ENCODE assay signal across 8 cellular contexts in the genomic region with DNA sequence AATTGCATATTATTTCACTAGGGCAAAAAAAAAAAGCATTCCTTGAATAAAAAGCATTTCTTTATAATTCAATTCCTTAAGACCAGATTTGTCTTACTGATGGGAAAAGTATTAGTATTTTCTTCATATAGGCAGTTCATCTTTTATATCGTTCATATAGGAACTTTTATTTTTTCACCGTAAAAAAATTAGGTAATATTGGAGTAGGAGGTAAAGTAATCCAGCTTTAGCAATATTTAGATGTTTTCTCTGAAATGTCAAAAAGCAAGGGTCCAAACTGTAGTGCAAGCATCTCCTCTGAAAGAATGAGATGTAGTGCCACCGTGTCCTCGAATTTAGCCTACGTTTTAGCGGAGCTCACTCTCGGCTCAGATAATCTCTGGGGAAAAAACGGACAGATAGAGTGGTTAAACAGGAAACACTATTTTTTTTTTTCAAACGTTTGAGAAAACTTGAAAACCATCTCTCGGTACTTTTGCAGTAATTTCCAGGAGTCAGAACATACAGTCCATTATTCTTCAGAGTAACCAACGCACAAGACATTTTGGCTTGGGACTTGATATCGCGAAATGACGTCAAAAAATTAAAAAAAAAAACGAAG. TPM values are rescaled to one million over a fixed set of nuclear protein-coding genes. Genes with fewer than 3 reads are reported as not detected.
DNase-seq lines count a peak whose midpoint lies in the region; ATAC-seq and TF ChIP-seq lines count a peak whose summit lies in the region.

No MANE protein-coding gene starts in this region.

- peaks cover 6% of the 10 kb centered on the region for H3K4me1 ChIP-seq in fibroblast of lung (ENCODE audit: control insufficient read depth, extremely low read depth, insufficient read depth, low read length)

- H3K79me2 ChIP-seq in fibroblast of lung (ENCODE audit: control insufficient read depth, insufficient read depth, low read length): no peaks in the 10 kb centered on the region

- TF ChIP-seq CTCF in fibroblast of lung (conservative IDR thresholded peaks at IDR 0.05 in 1 of 2, IDR thresholded peaks at IDR 0.05 in 1 of 2; ENCODE audit: low read depth in 1 of 2, low read length in 2 of 2): no peak

- H2AFZ ChIP-seq in fibroblast of lung (ENCODE audit: low read length): no peak overlapping the region

- H4K20me1 ChIP-seq in fibroblast of lung (ENCODE audit: control insufficient read depth, extremely low read depth, insufficient read depth, low read length): no peaks in the 10 kb centered on the region

- peaks cover 70% of the 10 kb centered on the region for H3K27me3 ChIP-seq in fibroblast of lung (ENCODE audit: control insufficient read depth, insufficient read depth, low read length)

- H3K4me3 ChIP-seq in SK-N-MC (peak overlapping the region; percentile 84), fibroblast of lung (replicated peaks in 1 of 4; ENCODE audit: control extremely low read depth in 1 of 4, insufficient read depth in 1 of 4, low read depth in 3 of 4, low read length in 4 of 4) (peak overlapping the region; percentile 68 to 75 (median 72))

- no peaks in the 10 kb centered on the region for H3K36me3 ChIP-seq in SK-N-MC (ENCODE audit: insufficient read depth, low read length)
- H3K36me3 ChIP-seq in fibroblast of lung (ENCODE audit: control insufficient read depth, insufficient read depth, low read length): no peaks in the 10 kb centered on the region

- DNase-seq in NCI-H2029 treated with DMSO at 0.1 percent for 48 hours (lab: John Stamatoyannopoulos, UW) (peak; percentile 45), NCI-H2029 (lab: John Stamatoyannopoulos, UW) (no peak), SK-N-MC (ENCODE audit: low read depth, low spot score) (peak; percentile 73), fibroblast of lung (ENCODE audit: low read depth in 2 of 2) (peak in 1 of 2 donors; percentile 91), renal cortical epithelial cell (ENCODE audit: low read depth) (peak; percentile 65), NCI-H524 treated with DMSO at 0.1 percent for 48 hours (lab: John Stamatoyannopoulos, UW) (no peak), SIG-M5 treated with dmso at 0.1 percent for 504 hours (lab: John Stamatoyannopoulos, UW; ENCODE audit: unreplicated experiment) (no peak)

- H3K4me2 ChIP-seq in fibroblast of lung (ENCODE audit: extremely low read depth, insufficient read depth, low read length): peak overlapping the region; percentile 82

- ATAC-seq in HG03565 (IDR thresholded peaks at IDR 0.05; ENCODE audit: unreplicated experiment): no peak

- no peaks in the 10 kb centered on the region for H3K9me3 ChIP-seq in SK-N-MC (ENCODE audit: low read depth, low read length)
- H3K9me3 ChIP-seq in fibroblast of lung (ENCODE audit: control insufficient read depth, insufficient read depth, low read depth, low read length): no peaks in the 10 kb centered on the region

- H3K9ac ChIP-seq in SK-N-MC (ENCODE audit: insufficient read length) (peak overlapping the region; percentile 87), fibroblast of lung (ENCODE audit: insufficient read depth, low read length) (peak overlapping the region; percentile 98)

- 0 out of 2 replicates have a peak overlapping the region, but pooled peaks have one; percentile 25 for H3K27ac ChIP-seq in SK-N-MC
- H3K27ac ChIP-seq in fibroblast of lung (ENCODE audit: insufficient read depth, low read length): peak overlapping the region; percentile 86

RNA-seq across cellular contexts. Expression of a gene that starts 5.4 kb away (rescaled TPM):
- total RNA-seq in fibroblast of lung: under 0.01 TPM in 1 of 2 replicates, not detected in the other
- polyA plus RNA-seq in fibroblast of lung: not detected in 2 replicates
- polyA plus RNA-seq in fibroblast of lung (2012): not detected in 2 replicates
- polyA minus RNA-seq in fibroblast of lung (ENCODE audit: low replicate concordance): not detected in 2 replicates
- total RNA-seq in renal cortical epithelial cell: 0.70 TPM in 1 of 2 replicates, not detected in the other

RNA-seq across cellular contexts. Expression of a gene that starts 19.0 kb away (rescaled TPM):
- total RNA-seq in fibroblast of lung (41.6 and 53.2 TPM in 2 replicates), renal cortical epithelial cell (46.2 and 78.9 TPM in 2 replicates)
- polyA plus RNA-seq in fibroblast of lung: 30.6 and 44.3 TPM in 2 replicates
- polyA plus RNA-seq in fibroblast of lung (2012): 33.8 and 42.1 TPM in 2 replicates
- polyA minus RNA-seq in fibroblast of lung (ENCODE audit: low replicate concordance): 22.7 and 28.6 TPM in 2 replicates

RNA-seq across cellular contexts. Expression of a gene that starts 23.7 kb away (rescaled TPM):
- total RNA-seq in fibroblast of lung (42.3 and 54.2 TPM in 2 replicates), renal cortical epithelial cell (49.1 and 52.9 TPM in 2 replicates)
- 39.0 and 39.6 TPM in 2 replicates for polyA plus RNA-seq in fibroblast of lung
- 43.7 and 50.3 TPM in 2 replicates for polyA plus RNA-seq in fibroblast of lung (2012)
- polyA minus RNA-seq in fibroblast of lung (ENCODE audit: low replicate concordance): 4.7 TPM in 1 of 2 replicates, not detected in the other

Comparison
In these comparisons a context has a peak if more than half of its experiments do, and no peak if none do; other contexts are left out.
1. DNase-seq: peak in NCI-H2029 treated with DMSO at 0.1 percent for 48 hours (single experiment), SK-N-MC (single experiment) and renal cortical epithelial cell (single experiment); none in NCI-H2029 (single experiment), NCI-H524 treated with DMSO at 0.1 percent for 48 hours (single experiment) and SIG-M5 treated with dmso at 0.1 percent for 504 hours (single experiment).